8 cellular contexts compared by ENCODE assay signal in genomic region chr12:45728625-45729232, GRCh38. TPM values are rescaled to one million over a fixed set of nuclear protein-coding genes. Genes with fewer than 3 reads are reported as not detected.
DNase-seq lines count a peak whose midpoint lies in the region; ATAC-seq and TF ChIP-seq lines count a peak whose summit lies in the region.

No MANE protein-coding gene starts in this region.

- H3K4me3 ChIP-seq in prostate gland (peak overlapping the region; percentile 80 to 87), urinary bladder (ENCODE audit: low read depth, low read length) (peak overlapping the region; percentile 95)

- WGBS in prostate gland, result 0% methylated on average over 44 of the region's 66 CpGs
- WGBS in urinary bladder, result under 1% methylated on average over 66 of the region's 66 CpGs

- H3K36me3 ChIP-seq in prostate gland (no peaks in the 10 kb centered on the region), urinary bladder (ENCODE audit: insufficient read depth) (no peaks in the 10 kb centered on the region)

- CTCF ChIA-PET in T-cell (lab: Charles Lee), result interaction anchor here (0.6 to 10.0 kb wide), 10 partner anchors 13 to 185 kb away, joined by 3 to 109 read pairs (median 5); no protein-coding TSS in a partner anchor

- H3K4me3 Mint-ChIP-seq in T-cell, result peak overlapping the region; percentile 85 to 100 (median 95)

- no peaks in the 10 kb centered on the region for H3K27me3 Mint-ChIP-seq in T-cell

- TF ChIP-seq POLR2A in GM15510 (IDR thresholded peaks at IDR 0.05; ENCODE audit: borderline replicate concordance, extremely low read depth, insufficient read length) (peak; percentile 74), prostate gland (IDR thresholded peaks at IDR 0.05) (peak; percentile 83)

- H3K9me3 ChIP-seq in prostate gland, result no peaks in the 10 kb centered on the region

- H3K4me1 Mint-ChIP-seq in T-cell, result peaks cover 30 to 38% (median 32%) of the 10 kb centered on the region in 3 donors

- no peaks in the 10 kb centered on the region for H3K9me3 Mint-ChIP-seq in T-cell

- no peaks in the 10 kb centered on the region for H3K27me3 ChIP-seq in prostate gland (replicated peaks; ENCODE audit: insufficient read depth)

- peak; percentile 85 to 98 (median 96) for TF ChIP-seq CTCF in prostate gland (IDR thresholded peaks at IDR 0.05)

- no peaks in the 10 kb centered on the region for H3K36me3 Mint-ChIP-seq in T-cell

- ATAC-seq in HG02884 (IDR thresholded peaks at IDR 0.05; ENCODE audit: unreplicated experiment), result peak; percentile 46
- peak; percentile 72 to 81 (median 74) for ATAC-seq in T-cell (replicated peaks in 1 of 4)
- ATAC-seq in left ventricle myocardium superior, result peak; percentile 80

- peak overlapping the region; percentile 99 to 100 for H3K27ac ChIP-seq in prostate gland
- H3K27ac ChIP-seq in urinary bladder (ENCODE audit: low read depth), result peak overlapping the region; percentile 100

- peak overlapping the region; percentile 99 for H3K27ac Mint-ChIP-seq in T-cell

- POLR2A ChIA-PET in T-cell (lab: Charles Lee), result interaction anchor here (0.5 to 0.7 kb wide), 6 partner anchors 24 to 485 kb away, joined by 3 to 6 read pairs (median 4); no protein-coding TSS in a partner anchor

- intact Hi-C loops in left ventricle myocardium superior (cut with micrococcal nuclease), result no loop called here
- intact Hi-C loops in prostate gland (cut with DNase I), result loop anchor here (5.0 kb wide), 2 partner anchors 316 to 644 kb away; partner anchors contain the start of gene SLC38A2

- no peaks in the 10 kb centered on the region for H3K4me1 ChIP-seq in prostate gland (replicated peaks)
- H3K4me1 ChIP-seq in urinary bladder (ENCODE audit: insufficient read depth), result no peaks in the 10 kb centered on the region

- DNase-seq in NCI-H146 (lab: John Stamatoyannopoulos, UW) (peak; percentile 97), T-cell (peak; percentile 95 to 98 (median 97)), amniotic stem cell (lab: John Stamatoyannopoulos, UW) (peak; percentile 84), left ventricle myocardium superior (peak; percentile 97), prostate gland (ENCODE audit: low spot score) (peak; percentile 94)

RNA-seq across cellular contexts. Expression of gene ARID2, which starts 0.8 kb away (rescaled TPM):
- total RNA-seq in T-cell (10 to 100 TPM; 40.2 to 67.6 (median 43.7) TPM), left ventricle myocardium superior (17.2 TPM), prostate gland (10 to 100 TPM; 29.5 to 47.3 TPM), urinary bladder (77.4 TPM)
- polyA plus RNA-seq in urinary bladder, result 7.6 TPM

Comparison
In these comparisons a context has a peak if more than half of its experiments do, and no peak if none do; other contexts are left out.
1. Peak in every context shown above with its lines: DNase-seq, ATAC-seq, H3K4me3 ChIP-seq and H3K27ac ChIP-seq.